1 cellular context compared by ENCODE assay signal in the genomic region with DNA sequence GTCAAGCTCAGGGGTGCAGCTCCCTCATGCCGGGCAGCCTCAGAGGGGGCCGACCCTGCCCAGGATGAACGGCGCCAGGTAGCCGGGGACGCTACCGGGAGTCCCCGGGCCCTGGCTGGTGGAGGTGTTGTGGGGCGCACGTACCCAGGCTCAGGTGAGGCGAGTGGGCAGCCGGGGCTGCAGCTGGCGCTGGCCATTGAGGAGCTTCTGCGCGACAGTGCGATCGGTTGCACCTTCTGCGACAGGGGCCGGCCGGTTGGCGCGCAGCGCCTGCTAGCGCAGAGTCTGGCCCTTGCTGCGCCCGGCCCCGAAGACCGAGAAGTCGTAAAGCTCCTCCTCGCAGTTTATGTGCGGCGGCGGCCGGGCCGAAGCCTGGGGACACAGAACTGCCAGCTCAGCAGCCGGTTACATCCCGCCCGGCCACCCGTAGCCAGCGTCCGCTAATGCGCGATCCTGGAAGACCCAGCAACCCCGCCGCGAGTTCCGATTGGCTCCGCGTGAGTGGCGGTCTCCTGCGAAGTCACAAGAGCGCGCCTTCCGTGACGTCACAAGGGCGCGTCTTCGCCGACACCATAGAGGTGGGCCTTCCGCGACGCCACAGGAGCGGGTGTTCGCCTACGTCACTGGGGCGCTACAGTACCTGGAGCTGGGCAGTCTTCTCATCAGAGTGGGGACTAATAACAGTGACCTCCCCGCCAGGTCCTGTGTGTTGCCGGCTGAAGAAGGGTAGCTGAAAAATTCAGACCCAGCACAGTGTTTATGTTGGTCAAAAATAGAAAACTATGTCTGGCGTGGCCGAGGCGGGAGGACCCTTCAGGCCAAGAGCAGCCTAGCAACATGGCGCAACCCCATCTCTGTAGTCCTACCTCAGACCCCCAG.
TF ChIP-seq lines count a peak whose summit lies in the region.

No MANE protein-coding gene starts in this region.

TF ChIP-seq in HepG2, 621 proteins besides CTCF, POLR2A, EP300 and RAD21 (continued from another document):
- TF ChIP-seq, protein P1, sequence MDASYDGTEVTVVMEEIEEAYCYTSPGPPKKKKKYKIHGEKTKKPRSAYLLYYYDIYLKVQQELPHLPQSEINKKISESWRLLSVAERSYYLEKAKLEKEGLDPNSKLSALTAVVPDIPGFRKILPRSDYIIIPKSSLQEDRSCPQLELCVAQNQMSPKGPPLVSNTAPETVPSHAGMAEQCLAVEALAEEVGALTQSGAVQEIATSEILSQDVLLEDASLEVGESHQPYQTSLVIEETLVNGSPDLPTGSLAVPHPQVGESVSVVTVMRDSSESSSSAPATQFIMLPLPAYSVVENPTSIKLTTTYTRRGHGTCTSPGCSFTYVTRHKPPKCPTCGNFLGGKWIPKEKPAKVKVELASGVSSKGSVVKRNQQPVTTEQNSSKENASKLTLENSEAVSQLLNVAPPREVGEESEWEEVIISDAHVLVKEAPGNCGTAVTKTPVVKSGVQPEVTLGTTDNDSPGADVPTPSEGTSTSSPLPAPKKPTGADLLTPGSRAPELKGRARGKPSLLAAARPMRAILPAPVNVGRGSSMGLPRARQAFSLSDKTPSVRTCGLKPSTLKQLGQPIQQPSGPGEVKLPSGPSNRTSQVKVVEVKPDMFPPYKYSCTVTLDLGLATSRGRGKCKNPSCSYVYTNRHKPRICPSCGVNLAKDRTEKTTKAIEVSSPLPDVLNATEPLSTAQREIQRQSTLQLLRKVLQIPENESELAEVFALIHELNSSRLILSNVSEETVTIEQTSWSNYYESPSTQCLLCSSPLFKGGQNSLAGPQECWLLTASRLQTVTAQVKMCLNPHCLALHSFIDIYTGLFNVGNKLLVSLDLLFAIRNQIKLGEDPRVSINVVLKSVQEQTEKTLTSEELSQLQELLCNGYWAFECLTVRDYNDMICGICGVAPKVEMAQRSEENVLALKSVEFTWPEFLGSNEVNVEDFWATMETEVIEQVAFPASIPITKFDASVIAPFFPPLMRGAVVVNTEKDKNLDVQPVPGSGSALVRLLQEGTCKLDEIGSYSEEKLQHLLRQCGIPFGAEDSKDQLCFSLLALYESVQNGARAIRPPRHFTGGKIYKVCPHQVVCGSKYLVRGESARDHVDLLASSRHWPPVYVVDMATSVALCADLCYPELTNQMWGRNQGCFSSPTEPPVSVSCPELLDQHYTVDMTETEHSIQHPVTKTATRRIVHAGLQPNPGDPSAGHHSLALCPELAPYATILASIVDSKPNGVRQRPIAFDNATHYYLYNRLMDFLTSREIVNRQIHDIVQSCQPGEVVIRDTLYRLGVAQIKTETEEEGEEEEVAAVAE (CRISPR knock-in tag; IDR thresholded peaks at IDR 0.05; ENCODE audit: borderline replicate concordance): peak; percentile 91
- TF ChIP-seq PITX1 (CRISPR knock-in tag; IDR thresholded peaks at IDR 0.05) (peak; percentile 53; the same call in 1 of the 2 replicates), ZNF331 (CRISPR knock-in tag; IDR thresholded peaks at IDR 0.05) (0 out of 2 replicates have a peak, but pooled peaks have one; percentile 19), ZNF883 (CRISPR knock-in tag; IDR thresholded peaks at IDR 0.05; ENCODE audit: not compliant biosample characterization) (peak; percentile 74), MEF2D (CRISPR knock-in tag; IDR thresholded peaks at IDR 0.05) (peak; percentile 39; the same call in 1 of the 2 replicates), KLF16 (CRISPR knock-in tag; IDR thresholded peaks at IDR 0.05) (peak in 1 of 2 experiments; percentile 74; a peak in 2 of 4 replicates), ZBTB20 (CRISPR knock-in tag; IDR thresholded peaks at IDR 0.05; ENCODE audit: borderline replicate concordance, low read depth) (0 out of 2 replicates have a peak, but pooled peaks have one; percentile 47), ZNF605 (CRISPR knock-in tag; IDR thresholded peaks at IDR 0.05) (peak; percentile 47; the same call in 1 of the 2 replicates), ELF3 (CRISPR knock-in tag; IDR thresholded peaks at IDR 0.05) (peak; percentile 63; the same call in 1 of the 2 replicates), YEATS2 (CRISPR knock-in tag; IDR thresholded peaks at IDR 0.05; ENCODE audit: borderline replicate concordance) (peak; percentile 87), ZNF614 (CRISPR knock-in tag; IDR thresholded peaks at IDR 0.05; ENCODE audit: borderline replicate concordance) (peak; percentile 64; the same call in 1 of the 2 replicates), ZKSCAN1 (IDR thresholded peaks at IDR 0.05; ENCODE audit: low read length) (0 out of 2 replicates have a peak, but pooled peaks have one; percentile 37), ZSCAN9 (CRISPR knock-in tag; IDR thresholded peaks at IDR 0.05; ENCODE audit: borderline replicate concordance) (peak; percentile 47; the same call in 1 of the 2 replicates), HDAC2 (CRISPR knock-in tag; IDR thresholded peaks at IDR 0.05) (peak; percentile 69), IRF2 (CRISPR knock-in tag; IDR thresholded peaks at IDR 0.05) (peak; percentile 87), HCFC1 (IDR thresholded peaks at IDR 0.05; ENCODE audit: low read depth, low read length) (peak; percentile 76)
- TF ChIP-seq, protein P2, sequence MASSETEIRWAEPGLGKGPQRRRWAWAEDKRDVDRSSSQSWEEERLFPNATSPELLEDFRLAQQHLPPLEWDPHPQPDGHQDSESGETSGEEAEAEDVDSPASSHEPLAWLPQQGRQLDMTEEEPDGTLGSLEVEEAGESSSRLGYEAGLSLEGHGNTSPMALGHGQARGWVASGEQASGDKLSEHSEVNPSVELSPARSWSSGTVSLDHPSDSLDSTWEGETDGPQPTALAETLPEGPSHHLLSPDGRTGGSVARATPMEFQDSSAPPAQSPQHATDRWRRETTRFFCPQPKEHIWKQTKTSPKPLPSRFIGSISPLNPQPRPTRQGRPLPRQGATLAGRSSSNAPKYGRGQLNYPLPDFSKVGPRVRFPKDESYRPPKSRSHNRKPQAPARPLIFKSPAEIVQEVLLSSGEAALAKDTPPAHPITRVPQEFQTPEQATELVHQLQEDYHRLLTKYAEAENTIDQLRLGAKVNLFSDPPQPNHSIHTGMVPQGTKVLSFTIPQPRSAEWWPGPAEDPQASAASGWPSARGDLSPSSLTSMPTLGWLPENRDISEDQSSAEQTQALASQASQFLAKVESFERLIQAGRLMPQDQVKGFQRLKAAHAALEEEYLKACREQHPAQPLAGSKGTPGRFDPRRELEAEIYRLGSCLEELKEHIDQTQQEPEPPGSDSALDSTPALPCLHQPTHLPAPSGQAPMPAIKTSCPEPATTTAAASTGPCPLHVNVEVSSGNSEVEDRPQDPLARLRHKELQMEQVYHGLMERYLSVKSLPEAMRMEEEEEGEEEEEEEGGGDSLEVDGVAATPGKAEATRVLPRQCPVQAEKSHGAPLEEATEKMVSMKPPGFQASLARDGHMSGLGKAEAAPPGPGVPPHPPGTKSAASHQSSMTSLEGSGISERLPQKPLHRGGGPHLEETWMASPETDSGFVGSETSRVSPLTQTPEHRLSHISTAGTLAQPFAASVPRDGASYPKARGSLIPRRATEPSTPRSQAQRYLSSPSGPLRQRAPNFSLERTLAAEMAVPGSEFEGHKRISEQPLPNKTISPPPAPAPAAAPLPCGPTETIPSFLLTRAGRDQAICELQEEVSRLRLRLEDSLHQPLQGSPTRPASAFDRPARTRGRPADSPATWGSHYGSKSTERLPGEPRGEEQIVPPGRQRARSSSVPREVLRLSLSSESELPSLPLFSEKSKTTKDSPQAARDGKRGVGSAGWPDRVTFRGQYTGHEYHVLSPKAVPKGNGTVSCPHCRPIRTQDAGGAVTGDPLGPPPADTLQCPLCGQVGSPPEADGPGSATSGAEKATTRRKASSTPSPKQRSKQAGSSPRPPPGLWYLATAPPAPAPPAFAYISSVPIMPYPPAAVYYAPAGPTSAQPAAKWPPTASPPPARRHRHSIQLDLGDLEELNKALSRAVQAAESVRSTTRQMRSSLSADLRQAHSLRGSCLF (CRISPR knock-in tag; IDR thresholded peaks at IDR 0.05; ENCODE audit: borderline replicate concordance): 0 out of 2 replicates have a peak, but pooled peaks have one; percentile 51
- TF ChIP-seq, protein P3, sequence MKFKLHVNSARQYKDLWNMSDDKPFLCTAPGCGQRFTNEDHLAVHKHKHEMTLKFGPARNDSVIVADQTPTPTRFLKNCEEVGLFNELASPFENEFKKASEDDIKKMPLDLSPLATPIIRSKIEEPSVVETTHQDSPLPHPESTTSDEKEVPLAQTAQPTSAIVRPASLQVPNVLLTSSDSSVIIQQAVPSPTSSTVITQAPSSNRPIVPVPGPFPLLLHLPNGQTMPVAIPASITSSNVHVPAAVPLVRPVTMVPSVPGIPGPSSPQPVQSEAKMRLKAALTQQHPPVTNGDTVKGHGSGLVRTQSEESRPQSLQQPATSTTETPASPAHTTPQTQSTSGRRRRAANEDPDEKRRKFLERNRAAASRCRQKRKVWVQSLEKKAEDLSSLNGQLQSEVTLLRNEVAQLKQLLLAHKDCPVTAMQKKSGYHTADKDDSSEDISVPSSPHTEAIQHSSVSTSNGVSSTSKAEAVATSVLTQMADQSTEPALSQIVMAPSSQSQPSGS (CRISPR knock-in tag; IDR thresholded peaks at IDR 0.05): peak; percentile 22; the same call in 1 of the 2 replicates
- TF ChIP-seq, protein P4, sequence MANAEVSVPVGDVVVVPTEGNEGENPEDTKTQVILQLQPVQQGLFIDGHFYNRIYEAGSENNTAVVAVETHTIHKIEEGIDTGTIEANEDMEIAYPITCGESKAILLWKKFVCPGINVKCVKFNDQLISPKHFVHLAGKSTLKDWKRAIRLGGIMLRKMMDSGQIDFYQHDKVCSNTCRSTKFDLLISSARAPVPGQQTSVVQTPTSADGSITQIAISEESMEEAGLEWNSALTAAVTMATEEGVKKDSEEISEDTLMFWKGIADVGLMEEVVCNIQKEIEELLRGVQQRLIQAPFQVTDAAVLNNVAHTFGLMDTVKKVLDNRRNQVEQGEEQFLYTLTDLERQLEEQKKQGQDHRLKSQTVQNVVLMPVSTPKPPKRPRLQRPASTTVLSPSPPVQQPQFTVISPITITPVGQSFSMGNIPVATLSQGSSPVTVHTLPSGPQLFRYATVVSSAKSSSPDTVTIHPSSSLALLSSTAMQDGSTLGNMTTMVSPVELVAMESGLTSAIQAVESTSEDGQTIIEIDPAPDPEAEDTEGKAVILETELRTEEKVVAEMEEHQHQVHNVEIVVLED (CRISPR knock-in tag; IDR thresholded peaks at IDR 0.05; ENCODE audit: borderline replicate concordance): peak; percentile 89
- TF ChIP-seq, protein P5, sequence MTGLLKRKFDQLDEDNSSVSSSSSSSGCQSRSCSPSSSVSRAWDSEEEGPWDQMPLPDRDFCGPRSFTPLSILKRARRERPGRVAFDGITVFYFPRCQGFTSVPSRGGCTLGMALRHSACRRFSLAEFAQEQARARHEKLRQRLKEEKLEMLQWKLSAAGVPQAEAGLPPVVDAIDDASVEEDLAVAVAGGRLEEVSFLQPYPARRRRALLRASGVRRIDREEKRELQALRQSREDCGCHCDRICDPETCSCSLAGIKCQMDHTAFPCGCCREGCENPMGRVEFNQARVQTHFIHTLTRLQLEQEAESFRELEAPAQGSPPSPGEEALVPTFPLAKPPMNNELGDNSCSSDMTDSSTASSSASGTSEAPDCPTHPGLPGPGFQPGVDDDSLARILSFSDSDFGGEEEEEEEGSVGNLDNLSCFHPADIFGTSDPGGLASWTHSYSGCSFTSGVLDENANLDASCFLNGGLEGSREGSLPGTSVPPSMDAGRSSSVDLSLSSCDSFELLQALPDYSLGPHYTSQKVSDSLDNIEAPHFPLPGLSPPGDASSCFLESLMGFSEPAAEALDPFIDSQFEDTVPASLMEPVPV (CRISPR knock-in tag; IDR thresholded peaks at IDR 0.05): peak; percentile 84
- TF ChIP-seq, protein P6, sequence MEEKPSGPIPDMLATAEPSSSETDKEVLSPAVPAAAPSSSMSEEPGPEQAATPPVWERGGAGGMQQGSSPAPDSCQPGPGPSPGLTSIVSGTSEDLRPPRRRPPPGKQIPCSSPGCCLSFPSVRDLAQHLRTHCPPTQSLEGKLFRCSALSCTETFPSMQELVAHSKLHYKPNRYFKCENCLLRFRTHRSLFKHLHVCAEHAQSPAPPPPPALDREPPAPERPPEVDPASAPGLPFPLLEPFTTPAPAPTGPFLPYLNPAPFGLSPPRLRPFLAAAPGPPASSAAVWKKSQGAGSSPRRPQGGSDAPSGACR (CRISPR knock-in tag; IDR thresholded peaks at IDR 0.05): 0 out of 2 replicates have a peak, but pooled peaks have one; percentile 51
